Comparison of ENCODE assay signal across 8 cellular contexts in genomic region chr13:75635101-75635620, GRCh38. TPM values are rescaled to one million over a fixed set of nuclear protein-coding genes. Genes with fewer than 3 reads are reported as not detected.
DNase-seq lines count a peak whose midpoint lies in the region; ATAC-seq and TF ChIP-seq lines count a peak whose summit lies in the region.

No MANE protein-coding gene starts in this region.

- H2BK120ac ChIP-seq in mesendoderm (ENCODE audit: low read depth, low read length): no peak overlapping the region

- H3K27ac Mint-ChIP-seq in CD14-positive monocyte: no peak overlapping the region

- H3K27me3 Mint-ChIP-seq in CD14-positive monocyte (ENCODE audit: low read depth in 3 of 3): peaks cover 39 to 51% (median 39%) of the 10 kb centered on the region in 3 donors

- H2AK5ac ChIP-seq in mesendoderm (ENCODE audit: low read length): no peak overlapping the region

- peaks cover 3 to 4% of the 10 kb centered on the region in 2 donors for H3K36me3 Mint-ChIP-seq in CD14-positive monocyte

- no CpG with 5 or more reads among the region's 26 CpGs for WGBS in mesendoderm (ENCODE audit: extremely low coverage, insufficient coverage, low lambda C conversion rate)

- H4K5ac ChIP-seq in mesendoderm (ENCODE audit: low read length): no peak overlapping the region

- TF ChIP-seq CTCF in CD14-positive monocyte (IDR thresholded peaks at IDR 0.05) (no peak), choroid plexus epithelial cell (conservative IDR thresholded peaks at IDR 0.05; ENCODE audit: low read depth, low read length) (no peak)

- peak overlapping the region; percentile 81 for H3K56ac ChIP-seq in mesendoderm (ENCODE audit: low read length)

- peak overlapping the region; percentile 46 for H3K9ac ChIP-seq in mesendoderm (ENCODE audit: low read length)

- peak overlapping the region; percentile 65 to 72 for H3K4me3 Mint-ChIP-seq in CD14-positive monocyte

- H3K4me1 Mint-ChIP-seq in CD14-positive monocyte: peaks cover 14% of the 10 kb centered on the region

- H3K4me3 ChIP-seq in choroid plexus epithelial cell (ENCODE audit: low read depth, low read length) (peak overlapping the region; percentile 83), mesendoderm (ENCODE audit: low read length) (no peak overlapping the region)

- intact Hi-C loops in CD14-positive monocyte (cut with micrococcal nuclease): no loop called here

- peak overlapping the region; percentile 26 for H3K4me2 ChIP-seq in mesendoderm (ENCODE audit: low read length)

- no peaks in the 10 kb centered on the region for H3K36me3 ChIP-seq in mesendoderm (ENCODE audit: control insufficient read depth, insufficient read depth, low read length)

- no peaks in the 10 kb centered on the region for H3K27me3 ChIP-seq in mesendoderm (ENCODE audit: insufficient read depth, low read length, poor library complexity)

- H3K18ac ChIP-seq in mesendoderm (ENCODE audit: low read length): peak overlapping the region; percentile 12

- peak overlapping the region; percentile 17 for H3K4ac ChIP-seq in mesendoderm (ENCODE audit: low read depth, low read length)

- ATAC-seq in HG03159 (IDR thresholded peaks at IDR 0.05; ENCODE audit: unreplicated experiment) (no peak), GM21360 (IDR thresholded peaks at IDR 0.05; ENCODE audit: unreplicated experiment) (no peak)

- H2BK5ac ChIP-seq in mesendoderm (ENCODE audit: low read length): no peak overlapping the region

- no peaks in the 10 kb centered on the region for H3K79me1 ChIP-seq in mesendoderm (ENCODE audit: low read length)

- H3K27ac ChIP-seq in mesendoderm (ENCODE audit: low read depth, low read length): peak overlapping the region; percentile 52

- DNase-seq in CD14-positive monocyte (ENCODE audit: low spot score): no peak
- DNase-seq in HT-29 (ENCODE audit: low spot score): peak; percentile 69
- DNase-seq in choroid plexus epithelial cell (ENCODE audit: low read depth): peak; percentile 48
- DNase-seq in mesendoderm: peak; percentile 56
- DNase-seq in DMS114 treated with DMSO at 0.1 percent for 48 hours (lab: John Stamatoyannopoulos, UW; ENCODE audit: unreplicated experiment): no peak
- no peak for DNase-seq in OCI-M2 (lab: John Stamatoyannopoulos, UW; ENCODE audit: unreplicated experiment)

- H4K8ac ChIP-seq in mesendoderm (ENCODE audit: low read depth, low read length): no peak overlapping the region

- H3K23ac ChIP-seq in mesendoderm (ENCODE audit: low read length): no peak overlapping the region

- peaks cover 0 to 8% (median 4%) of the 10 kb centered on the region in 7 donors for H3K9me3 Mint-ChIP-seq in CD14-positive monocyte

- no peak overlapping the region for H2BK15ac ChIP-seq in mesendoderm (replicated peaks; ENCODE audit: low read depth)

- H3K79me2 ChIP-seq in mesendoderm (ENCODE audit: control insufficient read depth, insufficient read depth, low read length): no peaks in the 10 kb centered on the region

- peaks cover 2% of the 10 kb centered on the region for H3K4me1 ChIP-seq in mesendoderm (ENCODE audit: control insufficient read depth, low read depth, low read length)

RNA-seq across cellular contexts. Expression of gene LMO7, which starts 1.0 kb away (rescaled TPM):
- polyA plus RNA-seq in CD14-positive monocyte: under 1 TPM; 0.79 to 0.90 TPM
- 111 and 130 TPM in 2 replicates for total RNA-seq in HT-29 (2014; rRNA removed; shearing (Covaris generic))
- polyA plus RNA-seq in mesendoderm (2013, experiment 1 of 2): 18.4 TPM
- 19.0 TPM for polyA plus RNA-seq in mesendoderm (2013, experiment 2 of 2)

Comparison
In these comparisons a context has a peak if more than half of its experiments do, and no peak if none do; other contexts are left out.
1. DNase-seq: peak in HT-29 (single experiment), choroid plexus epithelial cell (single experiment) and mesendoderm (single experiment); none in CD14-positive monocyte (single experiment), DMS114 treated with DMSO at 0.1 percent for 48 hours (single experiment) and OCI-M2 (single experiment).